22 cellular contexts compared by ENCODE assay signal in genomic region chr2:225590932-225591331, GRCh38.
"Had no signal": no experiment of that assay in that cellular context is flagged by ENCODE, and none has a peak within 500 bp of the region (broad histone marks: within the 10 kb centered on the region; RNA-seq: fewer than 3 reads in every experiment).

No MANE protein-coding gene starts in this region.

- H3K27me3 ChIP-seq: esophagus squamous epithelium, right atrium auricular region, sigmoid colon, suprapubic skin, transverse colon, upper lobe of right lung, vagina had no signal

- H3K4me1 ChIP-seq: esophagus squamous epithelium, prostate gland, right atrium auricular region, sigmoid colon, suprapubic skin, transverse colon, upper lobe of right lung, vagina had no signal

- H3K4me3 ChIP-seq: coronary artery, esophagus squamous epithelium, lung, mucosa of descending colon, prostate gland, right atrium auricular region, sigmoid colon, suprapubic skin, transverse colon, upper lobe of right lung, vagina had no signal

- H3K36me3 ChIP-seq: esophagus squamous epithelium, prostate gland, right atrium auricular region, sigmoid colon, suprapubic skin, transverse colon, upper lobe of right lung, vagina had no signal

- H3K9me3 ChIP-seq: esophagus squamous epithelium, mucosa of descending colon, prostate gland, right atrium auricular region, sigmoid colon, suprapubic skin, transverse colon, upper lobe of right lung, vagina had no signal

- FAIRE-seq: frontal cortex, kidney had no signal

- ATAC-seq: effector memory CD8-positive, alpha-beta T cell; left lobe of liver; mucosa of descending colon; stimulated activated naive B cell treated with anti-CD40 and anti-IgM and Interleukin-4, amounts not matched to agents 10 μg/mL and 1 μg/mL and 100 μg/mL, for 72 hours; upper lobe of right lung had no signal

- DNase-seq: effector memory CD8-positive, alpha-beta T cell; esophagus squamous epithelium; head of caudate nucleus; kidney; mucosa of descending colon; naive B cell; nucleus accumbens; sigmoid colon; stimulated activated CD4-positive, alpha-beta T cell treated with anti-CD3 and anti-CD28 coated beads, Interleukin-2, amount 100 ng/mL, for 24 hours; stimulated activated CD4-positive, alpha-beta T cell treated with anti-CD3 and anti-CD28 coated beads, Interleukin-4, amount 100 ng/mL, for 4 hours; stimulated activated naive B cell treated with anti-CD40 and anti-IgM and Interleukin-4, amounts not matched to agents 10 μg/mL and 1 μg/mL and 100 μg/mL, for 72 hours; transverse colon; upper lobe of right lung had no signal

- H3K27ac ChIP-seq: coronary artery, epithelial cell of prostate, esophagus squamous epithelium, prostate gland, right atrium auricular region, sigmoid colon, suprapubic skin, transverse colon, upper lobe of right lung, vagina had no signal
